9 cellular contexts compared by ENCODE assay signal in genomic region chr21:45543710-45544448, GRCh38. TPM values are rescaled to one million over a fixed set of nuclear protein-coding genes. Genes with fewer than 3 reads are reported as not detected.
DNase-seq lines count a peak whose midpoint lies in the region; ATAC-seq and TF ChIP-seq lines count a peak whose summit lies in the region.
"Had no signal": no experiment of that assay in that cellular context is flagged by ENCODE, and none has a peak within 500 bp of the region (broad histone marks: within the 10 kb centered on the region; RNA-seq: fewer than 3 reads in every experiment).

No MANE protein-coding gene starts in this region.

- no peaks in the 10 kb centered on the region for H3K4me1 ChIP-seq in osteoblast (ENCODE audit: insufficient read depth, low read length)

- H3K27me3 Mint-ChIP-seq in T-cell = no peaks in the 10 kb centered on the region
- peaks cover 4% of the 10 kb centered on the region for H3K27me3 Mint-ChIP-seq in dendritic cell treated with granulocyte-macrophage colony-stimulating factor and Interleukin-4, amounts not matched to agents 40 ng/mL and 50 ng/mL, for 4 days

- intact Hi-C loops in dendritic cell treated with granulocyte-macrophage colony-stimulating factor and Interleukin-4, amounts not matched to agents 40 ng/mL and 50 ng/mL, for 4 days (cut with micrococcal nuclease) = no loop called here

- no peaks in the 10 kb centered on the region for H3K36me3 Mint-ChIP-seq in T-cell
- H3K36me3 Mint-ChIP-seq in dendritic cell treated with granulocyte-macrophage colony-stimulating factor and Interleukin-4, amounts not matched to agents 40 ng/mL and 50 ng/mL, for 4 days (ENCODE audit: low read depth) = peaks cover 9% of the 10 kb centered on the region

- H3K27ac Mint-ChIP-seq in T-cell = no peak overlapping the region
- H3K27ac Mint-ChIP-seq in dendritic cell treated with granulocyte-macrophage colony-stimulating factor and Interleukin-4, amounts not matched to agents 40 ng/mL and 50 ng/mL, for 4 days = peak overlapping the region; percentile 82

- no peaks in the 10 kb centered on the region for H3K36me3 ChIP-seq in osteoblast (ENCODE audit: insufficient read depth, low read length)

- ATAC-seq in T-cell (replicated peaks in 1 of 4) (no peak), HG02763 (IDR thresholded peaks at IDR 0.05; ENCODE audit: unreplicated experiment) (no peak), HG03196 (IDR thresholded peaks at IDR 0.05; ENCODE audit: unreplicated experiment) (no peak), HG03025 (IDR thresholded peaks at IDR 0.05; ENCODE audit: low FRiP score, unreplicated experiment) (no peak)

- DNase-seq in Daoy (ENCODE audit: low read depth) = peak; percentile 7
- peak in 3 of 34 experiments; percentile 5 to 22 (median 12) for DNase-seq in T-cell
- peak; percentile 82 for DNase-seq in osteoblast (ENCODE audit: insufficient read length, low spot score, missing footprints)
- DNase-seq in NCI-H82 (lab: John Stamatoyannopoulos, UW) = no peak
- DNase-seq: NCI-H446 had no signal

- H4K20me1 ChIP-seq in osteoblast (ENCODE audit: insufficient read depth, low read length) = no peaks in the 10 kb centered on the region

- no peak overlapping the region for H3K4me2 ChIP-seq in osteoblast (ENCODE audit: insufficient read depth, low read length)

- no peaks in the 10 kb centered on the region for H3K79me2 ChIP-seq in osteoblast (ENCODE audit: insufficient read depth, low read length)

- no peak overlapping the region for H3K27ac ChIP-seq in osteoblast (ENCODE audit: low read depth, low read length)

- no peaks in the 10 kb centered on the region for H3K9me3 ChIP-seq in osteoblast (ENCODE audit: low read depth, low read length)

- H3K4me3 ChIP-seq in osteoblast (ENCODE audit: insufficient read depth, low read length) = no peak overlapping the region

- H3K4me3 Mint-ChIP-seq in T-cell = peak overlapping the region; percentile 49 to 73 (median 59)
- peak overlapping the region; percentile 32 for H3K4me3 Mint-ChIP-seq in dendritic cell treated with granulocyte-macrophage colony-stimulating factor and Interleukin-4, amounts not matched to agents 40 ng/mL and 50 ng/mL, for 4 days

- H3K27me3 ChIP-seq in osteoblast (ENCODE audit: insufficient read depth, low read length) = no peaks in the 10 kb centered on the region

- CTCF ChIA-PET in T-cell (lab: Charles Lee) = no interaction called here

- POLR2A ChIA-PET in T-cell (lab: Charles Lee) = no interaction called here

- no peaks in the 10 kb centered on the region for H3K9me3 Mint-ChIP-seq in T-cell
- no peaks in the 10 kb centered on the region for H3K9me3 Mint-ChIP-seq in dendritic cell treated with granulocyte-macrophage colony-stimulating factor and Interleukin-4, amounts not matched to agents 40 ng/mL and 50 ng/mL, for 4 days

- H2AFZ ChIP-seq in osteoblast (ENCODE audit: low read length) = no peak overlapping the region

- peaks cover 5 to 20% (median 16%) of the 10 kb centered on the region in 3 donors for H3K4me1 Mint-ChIP-seq in T-cell
- H3K4me1 Mint-ChIP-seq in dendritic cell treated with granulocyte-macrophage colony-stimulating factor and Interleukin-4, amounts not matched to agents 40 ng/mL and 50 ng/mL, for 4 days (ENCODE audit: low read depth) = peaks cover 74% of the 10 kb centered on the region

- no peak for TF ChIP-seq CTCF in osteoblast (IDR thresholded peaks at IDR 0.05; ENCODE audit: extremely low read depth, low read depth, low read length)

RNA-seq across cellular contexts. Expression of gene SLC19A1, which starts 1.6 kb away (rescaled TPM):
- total RNA-seq in Daoy (2014; rRNA removed; shearing (Covaris generic)) = 11.7 and 16.3 TPM in 2 replicates
- 10 to 100 TPM; 10.4 to 19.2 (median 16.4) TPM for total RNA-seq in T-cell
- 2.9 and 3.2 TPM in 2 replicates for total RNA-seq in osteoblast
